Comparison of ENCODE assay signal across 14 cellular contexts in genomic region chr20:31788578-31788977, GRCh38. TPM values are rescaled to one million over a fixed set of nuclear protein-coding genes. Genes with fewer than 3 reads are reported as not detected.
DNase-seq lines count a peak whose midpoint lies in the region; ATAC-seq, FAIRE-seq and TF ChIP-seq lines count a peak whose summit lies in the region.
"Had no signal": no experiment of that assay in that cellular context is flagged by ENCODE, and none has a peak within 500 bp of the region (broad histone marks: within the 10 kb centered on the region; RNA-seq: fewer than 3 reads in every experiment).

No MANE protein-coding gene starts in this region.

- H2BK20ac ChIP-seq in IMR-90 (ENCODE audit: low read depth, low read length) = no peak overlapping the region

- no peak for FAIRE-seq in K562 (lab: Jason Lieb, UNC)
- FAIRE-seq: GM12892 had no signal

- peaks cover 3% of the 10 kb centered on the region; the same call in 1 of the 2 replicates for H4K20me1 ChIP-seq in IMR-90 (ENCODE audit: insufficient read depth, low read length)
- H4K20me1 ChIP-seq in K562 (replicated peaks; ENCODE audit: control insufficient read depth, insufficient read depth, low read length) = no peaks in the 10 kb centered on the region

- no peak overlapping the region for H2BK5ac ChIP-seq in IMR-90 (ENCODE audit: low read depth, low read length, poor library complexity, severe bottlenecking)

- no peak overlapping the region for H3K18ac ChIP-seq in IMR-90 (ENCODE audit: low read depth, low read length)

- H2BK15ac ChIP-seq in IMR-90 (ENCODE audit: low read depth, low read length) = no peak overlapping the region; the same call in 2 of the 3 replicates

- peak overlapping the region; percentile 32; the same call in 1 of the 2 replicates for H3K4ac ChIP-seq in IMR-90 (ENCODE audit: low read depth, low read length)

- H4K8ac ChIP-seq in IMR-90 (ENCODE audit: low read depth in 2 of 2, low read length in 2 of 2) = peak overlapping the region in 1 of 2 experiments; percentile 62; a peak in 1 of 4 replicates

- TF ChIP-seq CTCF in Calu3 (IDR thresholded peaks at IDR 0.05; ENCODE audit: unreplicated experiment) (no peak), IMR-90 (conservative IDR thresholded peaks at IDR 0.05; ENCODE audit: low read depth, low read length) (0 out of 2 replicates have a peak, but pooled peaks have one; percentile 7), K562 (IDR thresholded peaks at IDR 0.05 in 2 of 3, conservative IDR thresholded peaks at IDR 0.05 in 1 of 3; ENCODE audit: insufficient read depth in 2 of 3, low read depth in 1 of 3, low read length in 3 of 3) (0 out of 6 replicates have a peak, but pooled peaks of 2 of the 3 experiments have one; percentile 4 to 5), natural killer cell (IDR thresholded peaks at IDR 0.05) (no peak), colonic mucosa (IDR thresholded peaks at IDR 0.05) (no peak), sigmoid colon (IDR thresholded peaks at IDR 0.05) (no peak)

- no peak overlapping the region for H2AK5ac ChIP-seq in IMR-90 (ENCODE audit: low read depth, low read length)

- H3K9me1 ChIP-seq in IMR-90 (ENCODE audit: insufficient read depth, low read length) = peaks cover 9% of the 10 kb centered on the region
- no peaks in the 10 kb centered on the region for H3K9me1 ChIP-seq in K562 (ENCODE audit: control insufficient read depth, insufficient read depth, low read length)

- H3K4me2 ChIP-seq in IMR-90 (ENCODE audit: low read depth, low read length) (no peak overlapping the region), K562 (ENCODE audit: insufficient read depth, low read length) (no peak overlapping the region)

- peak overlapping the region; percentile 76; the same call in 1 of the 2 replicates for H3K23ac ChIP-seq in IMR-90 (ENCODE audit: low read depth, low read length)

- H3K9me3 ChIP-seq in IMR-90 (ENCODE audit: control insufficient read depth, insufficient read depth, low read length) (no peaks in the 10 kb centered on the region), K562 (replicated peaks; ENCODE audit: control insufficient read depth, insufficient read depth, low read depth, low read length) (no peaks in the 10 kb centered on the region), colonic mucosa (no peaks in the 10 kb centered on the region), sigmoid colon (no peaks in the 10 kb centered on the region)

- H3K27ac ChIP-seq in IMR-90 (ENCODE audit: insufficient read depth, low read length) (no peak overlapping the region), K562 (ENCODE audit: extremely low read depth, low read depth, low read length) (no peak overlapping the region), colonic mucosa (no peak overlapping the region), sigmoid colon (no peak overlapping the region)

- TF ChIP-seq EP300 in K562 (IDR thresholded peaks at IDR 0.05; ENCODE audit: low read length) (no peak), sigmoid colon (IDR thresholded peaks at IDR 0.05) (no peak)

- ATAC-seq in IMR-90 (ENCODE audit: low read depth) (peak; percentile 80), K562 (peak; percentile 51), natural killer cell (peak in 2 of 3 donors; percentile 49 to 65), GM19328 (IDR thresholded peaks at IDR 0.05; ENCODE audit: unreplicated experiment) (no peak)

- no peaks in the 10 kb centered on the region; the same call in 2 of the 3 replicates for H3K79me2 ChIP-seq in K562 (ENCODE audit: control insufficient read depth, insufficient read depth, low read length)

- H2AFZ ChIP-seq in IMR-90 (replicated peaks; ENCODE audit: low read length, poor library complexity) = peak overlapping the region; percentile 72
- H2AFZ ChIP-seq in K562 (ENCODE audit: low read depth, low read length) = no peak overlapping the region

- H3K9me3 Mint-ChIP-seq in Calu3 (ENCODE audit: low read depth, unreplicated experiment) (no peaks in the 10 kb centered on the region), natural killer cell (no peaks in the 10 kb centered on the region)
- H3K9me3 Mint-ChIP-seq: activated naive CD4-positive, alpha-beta T cell treated with anti-CD3 and anti-CD28 coated beads, Interleukin-2, amount 50 U/mL, for 72 hours; naive B cell had no signal

- H3K4me1 Mint-ChIP-seq in Calu3 (ENCODE audit: low read depth, unreplicated experiment) (no peaks in the 10 kb centered on the region), natural killer cell (peaks cover 0 to 6% of the 10 kb centered on the region in 2 donors)
- H3K4me1 Mint-ChIP-seq: naive B cell had no signal

- peak overlapping the region; percentile 68 for H2BK120ac ChIP-seq in IMR-90 (ENCODE audit: low read depth, low read length)

- H3K36me3 ChIP-seq in IMR-90 (ENCODE audit: control insufficient read depth, insufficient read depth, low read length) (peaks cover 6% of the 10 kb centered on the region; the same call in 1 of the 2 replicates), K562 (ENCODE audit: control insufficient read depth, insufficient read depth, low read length) (peaks cover 95% of the 10 kb centered on the region), colonic mucosa (no peaks in the 10 kb centered on the region), sigmoid colon (no peaks in the 10 kb centered on the region)

- H3K79me1 ChIP-seq in IMR-90 (ENCODE audit: low read depth in 1 of 2, low read length in 2 of 2) = peaks cover 32 to 66% of the 10 kb centered on the region in 2 experiments

- no peak overlapping the region for H3K27ac Mint-ChIP-seq in Calu3 (ENCODE audit: unreplicated experiment)
- H3K27ac Mint-ChIP-seq in natural killer cell = no peak overlapping the region
- H3K27ac Mint-ChIP-seq: activated naive CD4-positive, alpha-beta T cell treated with anti-CD3 and anti-CD28 coated beads, Interleukin-2, amount 50 U/mL, for 72 hours; naive B cell had no signal

- no CpG with 5 or more reads among the region's 3 CpGs for WGBS in IMR-90 (ENCODE audit: extremely low coverage in 2 of 2, insufficient read length in 1 of 2), 2 experiments
- WGBS in K562 (ENCODE audit: insufficient coverage, low coverage, missing lambda C conversion rate) = 72% methylated on average over 3 of the region's 3 CpGs
- 71 to 76% methylated on average over 3 of the region's 3 CpGs for WGBS in sigmoid colon, 2 donors

- H3K56ac ChIP-seq in IMR-90 (ENCODE audit: extremely low read depth, insufficient read depth, low read length) = no peak overlapping the region

- H3K4me1 ChIP-seq in IMR-90 (ENCODE audit: control insufficient read depth, insufficient read depth, low read length) (peaks cover 2% of the 10 kb centered on the region), K562 (replicated peaks in 1 of 2; ENCODE audit: control insufficient read depth in 2 of 2, insufficient read depth in 2 of 2, low read length in 2 of 2) (no peaks in the 10 kb centered on the region), colonic mucosa (no peaks in the 10 kb centered on the region), sigmoid colon (no peaks in the 10 kb centered on the region)

- CTCF ChIA-PET in Calu3 (lab: Charles Lee) (no interaction called here), IMR-90 (lab: Yijun Ruan, JAX) (interaction anchor here (0.6 kb wide), 1 partner anchor 92 kb away, joined by 5 read pairs; no protein-coding TSS in a partner anchor), K562 (lab: Yijun Ruan, JAX; ENCODE audit: low intra/inter-chr PET ratio) (no interaction called here)

- H3K36me3 Mint-ChIP-seq in Calu3 (ENCODE audit: insufficient read depth, unreplicated experiment) (peaks cover 51% of the 10 kb centered on the region), natural killer cell (no peaks in the 10 kb centered on the region)
- H3K36me3 Mint-ChIP-seq: naive B cell had no signal

- H3K4me3 ChIP-seq in IMR-90 (ENCODE audit: insufficient read depth, low read depth, low read length) = no peak overlapping the region
- no peak overlapping the region for H3K4me3 ChIP-seq in K562
- no peak overlapping the region for H3K4me3 ChIP-seq in colonic mucosa
- H3K4me3 ChIP-seq in sigmoid colon = no peak overlapping the region

- intact Hi-C loops in Calu3 (cut with micrococcal nuclease; ENCODE audit: unreplicated experiment) = loop anchor here (5.0 kb wide), 1 partner anchor 36 kb away; no protein-coding TSS in a partner anchor
- intact Hi-C loops in IMR-90 (cut with micrococcal nuclease) = no loop called here
- intact Hi-C loops in K562 (cut with micrococcal nuclease) = no loop called here
- intact Hi-C loops in natural killer cell (cut with micrococcal nuclease) = no loop called here
- intact Hi-C loops in colonic mucosa (cut with DNase I) = no loop called here
- intact Hi-C loops in sigmoid colon (cut with DNase I) = no loop called here

- H3K27me3 Mint-ChIP-seq in Calu3 (ENCODE audit: unreplicated experiment) = no peaks in the 10 kb centered on the region
- no peaks in the 10 kb centered on the region for H3K27me3 Mint-ChIP-seq in natural killer cell (ENCODE audit: low read depth in 2 of 2)
- H3K27me3 Mint-ChIP-seq: naive B cell had no signal

- in situ Hi-C loops in IMR-90 (cut with MboI; ENCODE audit: low sequenced_read_pairs) (no loop called here), K562 (cut with MboI) (no loop called here)

- BruUV-seq in Calu3 (replicated peaks; lab: Mats Ljungman, UMichigan) = no TSS peak
- BruUV-seq in IMR-90 (replicated peaks; lab: Mats Ljungman, UMichigan) = no TSS peak
- BruUV-seq in K562 (replicated peaks; lab: Mats Ljungman, UMichigan) = no TSS peak

- no peaks in the 10 kb centered on the region for H3K27me3 ChIP-seq in IMR-90 (ENCODE audit: control insufficient read depth, insufficient read depth, low read length)
- H3K27me3 ChIP-seq in K562 (ENCODE audit: control insufficient read depth in 2 of 2, insufficient read depth in 2 of 2, low read length in 2 of 2) = no peaks in the 10 kb centered on the region
- H3K27me3 ChIP-seq in colonic mucosa = no peaks in the 10 kb centered on the region
- H3K27me3 ChIP-seq in sigmoid colon = no peaks in the 10 kb centered on the region

- peak overlapping the region; percentile 85 for H2AK9ac ChIP-seq in IMR-90 (replicated peaks; ENCODE audit: low read depth, low read length, poor library complexity)

- 0 out of 2 replicates have a peak, but pooled peaks have one; percentile 4 for TF ChIP-seq RAD21 in IMR-90 (IDR thresholded peaks at IDR 0.05; ENCODE audit: low read length)
- TF ChIP-seq RAD21 in K562 (CRISPR knock-in tag; conservative IDR thresholded peaks at IDR 0.05 in 1 of 2, IDR thresholded peaks at IDR 0.05 in 1 of 2) = no peak

- POLR2A ChIA-PET in IMR-90 (lab: Charles Lee; ENCODE audit: unreplicated experiment) (no interaction called here), K562 (lab: Yijun Ruan, JAX) (interaction anchor here (0.5 to 1.2 kb wide), 4 partner anchors 11 to 1413 kb away, joined by 3 to 4 read pairs (median 3); no protein-coding TSS in a partner anchor)

- TF ChIP-seq POLR2A in IMR-90 (IDR thresholded peaks at IDR 0.05; ENCODE audit: low read depth, low read length) (no peak), K562 (conservative IDR thresholded peaks at IDR 0.05) (no peak), sigmoid colon (IDR thresholded peaks at IDR 0.05) (no peak)

- H3K9ac ChIP-seq in IMR-90 (ENCODE audit: low read depth, low read length) (no peak overlapping the region), K562 (ENCODE audit: insufficient read depth in 1 of 2, low read depth in 2 of 2, low read length in 2 of 2) (no peak overlapping the region), colonic mucosa (ENCODE audit: low read depth in 2 of 2, low read length in 2 of 2) (no peak overlapping the region)

- H4K91ac ChIP-seq in IMR-90 (ENCODE audit: insufficient read depth, low read depth, low read length) = peak overlapping the region; percentile 38; the same call in 1 of the 2 replicates

- DNase-seq in Calu3 (peak; percentile 22), IMR-90 (peak; percentile 28), K562 (ENCODE audit: extremely low read depth in 1 of 4, low spot score in 3 of 4) (no peak), natural killer cell (no peak), colonic mucosa (no peak), sigmoid colon (no peak)
- no peak for DNase-seq in activated CD8-positive, alpha-beta memory T cell treated with anti-CD3 and anti-CD28 coated beads, Interleukin-2, amount 50 U/mL, for 4 hours
- DNase-seq: effector CD8-positive, alpha-beta T cell; naive B cell; SHP77 treated with DMSO at 0.1 percent for 48 hours had no signal

- H3K14ac ChIP-seq in IMR-90 (replicated peaks; ENCODE audit: low read depth, low read length) = peak overlapping the region; percentile 67; the same call in 1 of the 2 replicates

- no peak overlapping the region for H4K5ac ChIP-seq in IMR-90 (ENCODE audit: low read depth, low read length)

- dilution Hi-C loops in IMR-90 (cut with HindIII; ENCODE audit: low sequenced_read_pairs, unreplicated experiment) = no loop called here

- H3K4me3 Mint-ChIP-seq in Calu3 (ENCODE audit: low read depth, unreplicated experiment) = no peak overlapping the region
- no peak overlapping the region for H3K4me3 Mint-ChIP-seq in natural killer cell
- H3K4me3 Mint-ChIP-seq: naive B cell had no signal

RNA-seq across cellular contexts. Expression of gene MYLK2, which starts 30.6 kb away (rescaled TPM):
- total RNA-seq in Calu3 (2022) (1.3 and 1.5 TPM in 2 replicates), IMR-90 (2012; rRNA removed) (0.18 and 0.28 TPM in 2 replicates), K562 (2014; rRNA removed) (0.33 and 0.45 TPM in 2 replicates), K562 (2014; rRNA removed; fragmentation: Illumina TruSeq; extraction: Trizol) (0.07 and 0.10 TPM in 2 replicates), K562 (2015; rRNA removed; fragmentation: Illumina TruSeq; extraction: Trizol) (0.18 and 0.30 TPM in 2 replicates), K562 (2021) (0.25 and 0.53 TPM in 2 replicates), natural killer cell (under 1 TPM in 1 of 3 donors, not detected in 2; 0.12 TPM), colonic mucosa (under 1 TPM; 0.11 to 0.20 TPM), sigmoid colon (under 1 TPM in 2 of 4 donors, not detected in 2; 0.16 to 0.81 TPM)
- polyA plus RNA-seq in IMR-90 (2012; rRNA removed) (0.19 and 0.27 TPM in 2 replicates), K562 (2011; rRNA removed) (0.15 and 0.22 TPM in 2 replicates), K562 (2014; fragmentation: Illumina TruSeq; extraction: Trizol) (0.12 and 0.26 TPM in 2 replicates), K562 (2014; fragmentation: Nextera tagmentation; extraction: Ambion mirVana) (not detected), K562 (2014; rRNA removed) (0.28 and 0.41 TPM in 2 replicates), sigmoid colon (under 1 TPM in 1 of 3 donors, not detected in 2; 0.39 TPM)
- polyA plus RNA-seq in IMR-90 (2012; cell fraction: cytosol; rRNA removed) = 0.05 and 0.06 TPM in 2 replicates
- polyA plus RNA-seq in IMR-90 (2012; cell fraction: nucleus; rRNA removed; ENCODE audit: low replicate concordance) = 0.58 and 1.3 TPM in 2 replicates
- 0.53 and 0.69 TPM in 2 replicates for total RNA-seq in K562 (2011; cell fraction: chromatin; rRNA removed; ENCODE audit: low replicate concordance)
- 0.33 and 0.79 TPM in 2 replicates for total RNA-seq in K562 (2011; cell fraction: nucleolus; rRNA removed)
- total RNA-seq in K562 (2011; cell fraction: nucleoplasm; rRNA removed) = 0.31 and 0.44 TPM in 2 replicates
- polyA plus RNA-seq in K562 (2011; cell fraction: cytosol; rRNA removed) = 0.13 and 0.18 TPM in 2 replicates
- 0.79 and 0.84 TPM in 2 replicates for polyA plus RNA-seq in K562 (2011; cell fraction: nucleus; rRNA removed)
- polyA plus RNA-seq in K562 (2012) = 0.25 and 0.43 TPM in 2 replicates
- 0.11 and 0.18 TPM in 2 replicates for polyA minus RNA-seq in K562 (2011; rRNA and poly(A)+ RNA removed)
- polyA minus RNA-seq in K562 (2011; cell fraction: cytosol; rRNA and poly(A)+ RNA removed) = not detected in 2 replicates
- polyA minus RNA-seq in K562 (2011; cell fraction: nucleus; rRNA and poly(A)+ RNA removed) = 0.13 and 0.78 TPM in 2 replicates

RNA-seq across cellular contexts. Expression of gene TPX2, which starts 49.5 kb away (rescaled TPM):
- total RNA-seq in Calu3 (2022) = 157 and 179 TPM in 2 replicates
- total RNA-seq in IMR-90 (2012; rRNA removed) = 72.2 and 82.2 TPM in 2 replicates
- polyA plus RNA-seq in IMR-90 (2012; rRNA removed) = 27.6 and 28.5 TPM in 2 replicates
- 4.8 and 19.2 TPM in 2 replicates for polyA plus RNA-seq in IMR-90 (2012; cell fraction: cytosol; rRNA removed)
- 3.2 and 12.0 TPM in 2 replicates for polyA plus RNA-seq in IMR-90 (2012; cell fraction: nucleus; rRNA removed; ENCODE audit: low replicate concordance)
- 34.1 and 68.4 TPM in 2 replicates for total RNA-seq in K562 (2011; cell fraction: chromatin; rRNA removed; ENCODE audit: low replicate concordance)
- total RNA-seq in K562 (2011; cell fraction: nucleolus; rRNA removed) = 33.2 and 33.7 TPM in 2 replicates
- total RNA-seq in K562 (2011; cell fraction: nucleoplasm; rRNA removed) = 50.5 and 54.4 TPM in 2 replicates
- 143 and 153 TPM in 2 replicates for total RNA-seq in K562 (2014; rRNA removed)
- total RNA-seq in K562 (2014; rRNA removed; fragmentation: Illumina TruSeq; extraction: Trizol) = 133 and 153 TPM in 2 replicates
- total RNA-seq in K562 (2015; rRNA removed; fragmentation: Illumina TruSeq; extraction: Trizol) = 134 TPM in 2 replicates
- total RNA-seq in K562 (2021) = 144 and 171 TPM in 2 replicates
- 89.7 and 108 TPM in 2 replicates for polyA plus RNA-seq in K562 (2011; rRNA removed)
- 32.9 and 56.0 TPM in 2 replicates for polyA plus RNA-seq in K562 (2011; cell fraction: cytosol; rRNA removed)
- 157 and 160 TPM in 2 replicates for polyA plus RNA-seq in K562 (2011; cell fraction: nucleus; rRNA removed)
- polyA plus RNA-seq in K562 (2012) = 117 and 130 TPM in 2 replicates
- polyA plus RNA-seq in K562 (2014; fragmentation: Illumina TruSeq; extraction: Trizol) = 212 and 241 TPM in 2 replicates
- polyA plus RNA-seq in K562 (2014; fragmentation: Nextera tagmentation; extraction: Ambion mirVana) = 10 to 100 TPM; 48.0 to 57.8 TPM
- 101 and 112 TPM in 2 replicates for polyA plus RNA-seq in K562 (2014; rRNA removed)
- 140 and 157 TPM in 2 replicates for polyA minus RNA-seq in K562 (2011; rRNA and poly(A)+ RNA removed)
- polyA minus RNA-seq in K562 (2011; cell fraction: cytosol; rRNA and poly(A)+ RNA removed) = 54.2 and 70.1 TPM in 2 replicates
- polyA minus RNA-seq in K562 (2011; cell fraction: nucleus; rRNA and poly(A)+ RNA removed) = 47.8 and 109 TPM in 2 replicates
- 1 to 10 TPM; 2.2 to 4.2 (median 2.2) TPM for total RNA-seq in natural killer cell
- total RNA-seq in colonic mucosa = 10 to 100 TPM; 21.8 to 74.5 TPM
- total RNA-seq in sigmoid colon = 1 to 10 TPM in 1 of 4 donors, under 1 TPM in 1, not detected in 2; 0.36 to 1.8 TPM
- polyA plus RNA-seq in sigmoid colon = 10 to 100 TPM in 1 of 3 donors, 1 to 10 TPM in 2; 2.4 to 24.0 (median 4.9) TPM

RNA-seq across cellular contexts. Expression of gene FOXS1, which starts 56.8 kb away (rescaled TPM):
- total RNA-seq in Calu3 (2022) (not detected in 2 replicates), IMR-90 (2012; rRNA removed) (not detected in 2 replicates), K562 (2014; rRNA removed) (not detected in 2 replicates), K562 (2014; rRNA removed; fragmentation: Illumina TruSeq; extraction: Trizol) (not detected in 2 replicates), K562 (2015; rRNA removed; fragmentation: Illumina TruSeq; extraction: Trizol) (not detected in 2 replicates), K562 (2021) (not detected in 2 replicates), natural killer cell (not detected), colonic mucosa (under 1 TPM; 0.20 to 0.48 TPM), sigmoid colon (not detected)
- polyA plus RNA-seq in IMR-90 (2012; rRNA removed) (not detected in 2 replicates), K562 (2011; rRNA removed) (not detected in 2 replicates), K562 (2014; fragmentation: Illumina TruSeq; extraction: Trizol) (not detected in 2 replicates), K562 (2014; fragmentation: Nextera tagmentation; extraction: Ambion mirVana) (not detected), K562 (2014; rRNA removed) (not detected in 2 replicates), sigmoid colon (under 1 TPM in 2 of 3 donors, not detected in 1; 0.60 to 0.66 TPM)
- 0.02 TPM in 1 of 2 replicates, not detected in the other for polyA plus RNA-seq in IMR-90 (2012; cell fraction: cytosol; rRNA removed)
- polyA plus RNA-seq in IMR-90 (2012; cell fraction: nucleus; rRNA removed; ENCODE audit: low replicate concordance) = not detected in 2 replicates
- total RNA-seq in K562 (2011; cell fraction: chromatin; rRNA removed; ENCODE audit: low replicate concordance) = not detected in 2 replicates
- total RNA-seq in K562 (2011; cell fraction: nucleolus; rRNA removed) = not detected in 2 replicates
- not detected in 2 replicates for total RNA-seq in K562 (2011; cell fraction: nucleoplasm; rRNA removed)
- polyA plus RNA-seq in K562 (2011; cell fraction: cytosol; rRNA removed) = not detected in 2 replicates
- polyA plus RNA-seq in K562 (2011; cell fraction: nucleus; rRNA removed) = not detected in 2 replicates
- not detected in 2 replicates for polyA plus RNA-seq in K562 (2012)
- polyA minus RNA-seq in K562 (2011; rRNA and poly(A)+ RNA removed) = not detected in 2 replicates
- polyA minus RNA-seq in K562 (2011; cell fraction: cytosol; rRNA and poly(A)+ RNA removed) = not detected in 2 replicates
- not detected in 2 replicates for polyA minus RNA-seq in K562 (2011; cell fraction: nucleus; rRNA and poly(A)+ RNA removed)
- total RNA-seq: activated naive CD4-positive, alpha-beta T cell treated with anti-CD3 and anti-CD28 coated beads, Interleukin-2, amount 50 U/mL, for 72 hours; NCI-H460 had no signal

Comparison
In these comparisons a context has a peak if more than half of its experiments do, and no peak if none do; other contexts are left out.
1. DNase-seq: peak in Calu3 (single experiment) and IMR-90 (single experiment); none in K562 (0 of 4), natural killer cell (single experiment), colonic mucosa (single experiment), activated CD8-positive, alpha-beta memory T cell treated with anti-CD3 and anti-CD28 coated beads, Interleukin-2, amount 50 U/mL, for 4 hours (single experiment) and sigmoid colon (single experiment).
2. CTCF ChIP-seq: peak in IMR-90 (single experiment) and K562 (2 of 3); none in Calu3 (single experiment), natural killer cell (single experiment), colonic mucosa (single experiment) and sigmoid colon (0 of 4).
3. RNA of gene TPX2, which starts 49.5 kb away (total RNA-seq): 157 to 179 TPM in Calu3, 33.2 to 171 TPM in K562, 21.8 to 74.5 TPM in colonic mucosa and 72.2 to 82.2 TPM in IMR-90; 2.2 to 4.2 TPM in natural killer cell and 0.36 to 1.8 TPM in sigmoid colon; every median in the first group is over 4 times any median in the second.